ENCODE assay signal across 1 cellular context in genomic region chr5:132826424-132827082, GRCh38.
TF ChIP-seq lines count a peak whose summit lies in the region.

No MANE protein-coding gene starts in this region.

TF ChIP-seq in WTC11, 78 proteins besides CTCF, POLR2A, EP300 and RAD21 (continued from another document):
- TF ChIP-seq ERG (CRISPR knock-in tag; IDR thresholded peaks at IDR 0.05) (no peak), TP53 (CRISPR knock-in tag; IDR thresholded peaks at IDR 0.05) (no peak), ATF3 (CRISPR knock-in tag; conservative IDR thresholded peaks at IDR 0.05) (no peak), SP1 (CRISPR knock-in tag; conservative IDR thresholded peaks at IDR 0.05) (no peak), NFE2L1 (CRISPR knock-in tag; IDR thresholded peaks at IDR 0.05) (no peak), GRHL2 (CRISPR knock-in tag; IDR thresholded peaks at IDR 0.05; ENCODE audit: insufficient replicate concordance, severe bottlenecking) (no peak)
TF ChIP-seq in WTC11: peak in this region for 0.
